In the genomic region with DNA sequence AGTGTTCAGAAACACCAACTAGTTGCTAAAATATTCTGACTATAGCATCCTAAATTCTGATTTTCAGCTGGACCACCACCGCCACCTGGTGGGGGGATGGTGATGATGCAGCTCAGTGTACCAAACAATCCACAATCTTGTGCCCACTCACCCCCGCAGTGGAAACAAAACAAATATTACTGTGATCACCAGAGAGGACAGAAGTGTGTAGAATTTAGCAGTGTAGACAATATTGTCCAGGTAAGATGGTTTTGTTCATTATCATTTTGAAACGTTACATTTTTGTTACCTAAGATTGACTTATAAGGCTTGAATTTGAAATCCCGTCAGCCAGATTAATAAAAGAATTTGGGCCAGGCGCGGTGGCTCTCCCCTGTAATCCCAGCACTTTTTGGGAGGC, we compare ENCODE assay signal across 8 cellular contexts. TPM values are rescaled to one million over a fixed set of nuclear protein-coding genes. Genes with fewer than 3 reads are reported as not detected.
DNase-seq lines count a peak whose midpoint lies in the region; ATAC-seq, FAIRE-seq and TF ChIP-seq lines count a peak whose summit lies in the region.

No MANE protein-coding gene starts in this region.

- intact Hi-C loops in mammary epithelial cell (cut with micrococcal nuclease): loop anchor here (1.0 kb wide), 3 partner anchors 237 to 721 kb away; no protein-coding TSS in a partner anchor
- intact Hi-C loops in kidney (cut with DNase I): loop anchor here (5.0 kb wide), 1 partner anchor 708 kb away; no protein-coding TSS in a partner anchor

- peaks cover 29% of the 10 kb centered on the region for H3K36me3 Mint-ChIP-seq in WTC11

- BruUV-seq in mammary epithelial cell (replicated peaks; lab: Mats Ljungman, UMichigan): no TSS peak

- POLR2A ChIA-PET in WTC11 (lab: Charles Lee): no interaction called here

- dilution Hi-C loops in mammary epithelial cell (cut with HindIII; ENCODE audit: low sequenced_read_pairs): no loop called here

- no peaks in the 10 kb centered on the region for H3K9me3 ChIP-seq in MG63
- no peaks in the 10 kb centered on the region for H3K9me3 ChIP-seq in mammary epithelial cell (replicated peaks; ENCODE audit: insufficient read depth, low read length)
- no peaks in the 10 kb centered on the region for H3K9me3 ChIP-seq in kidney (ENCODE audit: control insufficient read depth in 1 of 2, low read length in 2 of 2)

- no peak for FAIRE-seq in kidney (lab: Jason Lieb, UNC)

- WGBS in mammary epithelial cell (ENCODE audit: low coverage, missing lambda C conversion rate): 58% methylated on average over 6 of the region's 6 CpGs

- peaks cover 4% of the 10 kb centered on the region; the same call in 1 of the 2 replicates for H3K9me3 Mint-ChIP-seq in WTC11

- peak; percentile 92 for TF ChIP-seq CTCF in AG09319 (IDR thresholded peaks at IDR 0.05; ENCODE audit: low read depth, low read length)
- peak; percentile 92 for TF ChIP-seq CTCF in WTC11 (IDR thresholded peaks at IDR 0.05)
- TF ChIP-seq CTCF in mammary epithelial cell (conservative IDR thresholded peaks at IDR 0.05 in 1 of 2, IDR thresholded peaks at IDR 0.05 in 1 of 2; ENCODE audit: extremely low read depth in 1 of 2, insufficient read depth in 1 of 2, low read depth in 1 of 2, low read length in 2 of 2): peak; percentile 90 to 94
- peak; percentile 97 for TF ChIP-seq CTCF in kidney (IDR thresholded peaks at IDR 0.05; ENCODE audit: borderline replicate concordance, extremely low read depth, insufficient read depth)

- H3K27ac ChIP-seq in mammary epithelial cell (ENCODE audit: insufficient read depth, low read depth, low read length) (no peak overlapping the region), kidney (ENCODE audit: low read depth in 2 of 2, low read length in 2 of 2) (no peak overlapping the region)

- H3K4me1 ChIP-seq in mammary epithelial cell (ENCODE audit: insufficient read depth, low read length): no peaks in the 10 kb centered on the region
- H3K4me1 ChIP-seq in kidney (ENCODE audit: control insufficient read depth in 1 of 2, insufficient read depth in 1 of 2, low read depth in 1 of 2, low read length in 2 of 2): no peaks in the 10 kb centered on the region

- DNase-seq in AG09319 (ENCODE audit: extremely low read depth, low read depth) (no peak), MG63 (peak; percentile 28), WTC11 (ENCODE audit: low spot score) (peak; percentile 62), mammary epithelial cell (peak; percentile 16), kidney (no peak)
- DNase-seq in stimulated activated CD4-positive, alpha-beta T cell treated with anti-CD3 and anti-CD28 coated beads, Interleukin-2, amount 100 ng/mL, for 4 hours (ENCODE audit: low read depth): peak; percentile 57

- H3K4me3 Mint-ChIP-seq in WTC11: no peak overlapping the region

- H3K79me2 ChIP-seq in mammary epithelial cell (ENCODE audit: insufficient read depth, low read length): no peaks in the 10 kb centered on the region

- in situ Hi-C loops in mammary epithelial cell (cut with MboI; ENCODE audit: low sequenced_read_pairs in 2 of 2): loop anchor here (10.0 to 25.0 kb wide), 2 partner anchors 705 to 723 kb away; no protein-coding TSS in a partner anchor

- peak; percentile 73 for ATAC-seq in GM18867 (IDR thresholded peaks at IDR 0.05; ENCODE audit: unreplicated experiment)
- ATAC-seq in WTC11: peak; percentile 58; the same call in 1 of the 2 replicates
- no peak for ATAC-seq in GM19395 (IDR thresholded peaks at IDR 0.05; ENCODE audit: unreplicated experiment)

- H3K4me2 ChIP-seq in mammary epithelial cell (ENCODE audit: insufficient read depth, low read depth, low read length): no peak overlapping the region

- no peak overlapping the region; the same call in 1 of the 2 replicates for H3K27ac Mint-ChIP-seq in WTC11

- H3K4me3 ChIP-seq in MG63: no peak overlapping the region
- H3K4me3 ChIP-seq in mammary epithelial cell (replicated peaks in 1 of 3; ENCODE audit: insufficient read depth in 1 of 3, low read depth in 2 of 3, low read length in 3 of 3): no peak overlapping the region
- no peak overlapping the region for H3K4me3 ChIP-seq in kidney (ENCODE audit: low read length in 2 of 2)

- H2AFZ ChIP-seq in mammary epithelial cell (ENCODE audit: low read depth, low read length): no peak overlapping the region

- no peaks in the 10 kb centered on the region for H3K27me3 Mint-ChIP-seq in WTC11 (ENCODE audit: low read depth)

- no peaks in the 10 kb centered on the region for H3K4me1 Mint-ChIP-seq in WTC11

- CTCF ChIA-PET in WTC11 (lab: Charles Lee): interaction anchor here (0.7 to 2.6 kb wide), 26 partner anchors 9 to 721 kb away, joined by 3 to 32 read pairs (median 4); a partner anchor contains a TSS
- CTCF ChIA-PET in mammary epithelial cell (lab: Charles Lee; ENCODE audit: low non-redundant PET): interaction anchor here (0.8 to 1.0 kb wide), 2 partner anchors 95 to 706 kb away, joined by 5 read pairs; no protein-coding TSS in a partner anchor

- no peaks in the 10 kb centered on the region for H4K20me1 ChIP-seq in mammary epithelial cell (ENCODE audit: insufficient read depth, low read length)

- H3K27me3 ChIP-seq in MG63 (no peaks in the 10 kb centered on the region), mammary epithelial cell (ENCODE audit: insufficient read depth, low read length) (no peaks in the 10 kb centered on the region)

- H3K9ac ChIP-seq in mammary epithelial cell (ENCODE audit: insufficient read depth, low read length) (no peak overlapping the region), kidney (ENCODE audit: low read length in 2 of 2) (no peak overlapping the region)

- H3K36me3 ChIP-seq in MG63 (peaks cover 11% of the 10 kb centered on the region), mammary epithelial cell (ENCODE audit: insufficient read depth, low read length) (peaks cover 3% of the 10 kb centered on the region), kidney (ENCODE audit: control insufficient read depth in 1 of 2, insufficient read depth in 2 of 2, low read length in 2 of 2) (no peaks in the 10 kb centered on the region)

TF ChIP-seq in WTC11, 78 proteins besides CTCF, POLR2A, EP300 and RAD21 (continues in another document):
- TF ChIP-seq FOXK1 (CRISPR knock-in tag; IDR thresholded peaks at IDR 0.05) (no peak), NR2C2 (CRISPR knock-in tag; IDR thresholded peaks at IDR 0.05) (no peak), NFATC4 (CRISPR knock-in tag; IDR thresholded peaks at IDR 0.05) (no peak), ZNF121 (CRISPR knock-in tag; IDR thresholded peaks at IDR 0.05) (no peak), RELA (CRISPR knock-in tag; IDR thresholded peaks at IDR 0.05; ENCODE audit: borderline replicate concordance) (no peak), ETV6 (CRISPR knock-in tag; IDR thresholded peaks at IDR 0.05) (no peak), ZNF317 (CRISPR knock-in tag; IDR thresholded peaks at IDR 0.05; ENCODE audit: borderline replicate concordance, low read depth) (no peak), MYBL2 (CRISPR knock-in tag; IDR thresholded peaks at IDR 0.05) (no peak), NR1H2 (CRISPR knock-in tag; IDR thresholded peaks at IDR 0.05) (no peak), EMX1 (CRISPR knock-in tag; IDR thresholded peaks at IDR 0.05) (no peak), TEAD4 (CRISPR knock-in tag; IDR thresholded peaks at IDR 0.05) (no peak), GABPB1 (CRISPR knock-in tag; IDR thresholded peaks at IDR 0.05) (no peak)
- TF ChIP-seq, protein P1, sequence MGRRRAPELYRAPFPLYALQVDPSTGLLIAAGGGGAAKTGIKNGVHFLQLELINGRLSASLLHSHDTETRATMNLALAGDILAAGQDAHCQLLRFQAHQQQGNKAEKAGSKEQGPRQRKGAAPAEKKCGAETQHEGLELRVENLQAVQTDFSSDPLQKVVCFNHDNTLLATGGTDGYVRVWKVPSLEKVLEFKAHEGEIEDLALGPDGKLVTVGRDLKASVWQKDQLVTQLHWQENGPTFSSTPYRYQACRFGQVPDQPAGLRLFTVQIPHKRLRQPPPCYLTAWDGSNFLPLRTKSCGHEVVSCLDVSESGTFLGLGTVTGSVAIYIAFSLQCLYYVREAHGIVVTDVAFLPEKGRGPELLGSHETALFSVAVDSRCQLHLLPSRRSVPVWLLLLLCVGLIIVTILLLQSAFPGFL (CRISPR knock-in tag; IDR thresholded peaks at IDR 0.05; ENCODE audit: borderline replicate concordance): no peak
- TF ChIP-seq, protein P2, sequence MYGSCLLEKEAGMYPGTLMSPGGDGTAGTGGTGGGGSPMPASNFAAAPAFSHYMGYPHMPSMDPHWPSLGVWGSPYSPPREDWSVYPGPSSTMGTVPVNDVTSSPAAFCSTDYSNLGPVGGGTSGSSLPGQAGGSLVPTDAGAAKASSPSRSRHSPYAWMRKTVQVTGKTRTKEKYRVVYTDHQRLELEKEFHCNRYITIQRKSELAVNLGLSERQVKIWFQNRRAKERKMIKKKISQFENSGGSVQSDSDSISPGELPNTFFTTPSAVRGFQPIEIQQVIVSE (CRISPR knock-in tag; IDR thresholded peaks at IDR 0.05; ENCODE audit: borderline replicate concordance): no peak
- TF ChIP-seq, protein P3, sequence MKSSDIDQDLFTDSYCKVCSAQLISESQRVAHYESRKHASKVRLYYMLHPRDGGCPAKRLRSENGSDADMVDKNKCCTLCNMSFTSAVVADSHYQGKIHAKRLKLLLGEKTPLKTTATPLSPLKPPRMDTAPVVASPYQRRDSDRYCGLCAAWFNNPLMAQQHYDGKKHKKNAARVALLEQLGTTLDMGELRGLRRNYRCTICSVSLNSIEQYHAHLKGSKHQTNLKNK (CRISPR knock-in tag; IDR thresholded peaks at IDR 0.05): no peak
- TF ChIP-seq, protein P4, sequence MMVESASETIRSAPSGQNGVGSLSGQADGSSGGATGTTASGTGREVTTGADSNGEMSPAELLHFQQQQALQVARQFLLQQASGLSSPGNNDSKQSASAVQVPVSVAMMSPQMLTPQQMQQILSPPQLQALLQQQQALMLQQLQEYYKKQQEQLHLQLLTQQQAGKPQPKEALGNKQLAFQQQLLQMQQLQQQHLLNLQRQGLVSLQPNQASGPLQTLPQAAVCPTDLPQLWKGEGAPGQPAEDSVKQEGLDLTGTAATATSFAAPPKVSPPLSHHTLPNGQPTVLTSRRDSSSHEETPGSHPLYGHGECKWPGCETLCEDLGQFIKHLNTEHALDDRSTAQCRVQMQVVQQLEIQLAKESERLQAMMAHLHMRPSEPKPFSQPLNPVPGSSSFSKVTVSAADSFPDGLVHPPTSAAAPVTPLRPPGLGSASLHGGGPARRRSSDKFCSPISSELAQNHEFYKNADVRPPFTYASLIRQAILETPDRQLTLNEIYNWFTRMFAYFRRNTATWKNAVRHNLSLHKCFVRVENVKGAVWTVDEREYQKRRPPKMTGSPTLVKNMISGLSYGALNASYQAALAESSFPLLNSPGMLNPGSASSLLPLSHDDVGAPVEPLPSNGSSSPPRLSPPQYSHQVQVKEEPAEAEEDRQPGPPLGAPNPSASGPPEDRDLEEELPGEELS (CRISPR knock-in tag; IDR thresholded peaks at IDR 0.05): no peak

RNA-seq across cellular contexts. Expression of a gene that starts 31.7 kb away (rescaled TPM):
- 46.3 and 63.0 TPM in 2 replicates for total RNA-seq in MG63 (2014; rRNA removed; shearing (Covaris generic); ENCODE audit: low replicate concordance)
- total RNA-seq in WTC11 (2021): 64.3 to 73.9 TPM (median 68.1 TPM) in 3 replicates
- 10 to 100 TPM; 72.2 to 72.9 TPM for total RNA-seq in mammary epithelial cell
- polyA plus RNA-seq in mammary epithelial cell: 34.0 TPM
- polyA minus RNA-seq in mammary epithelial cell: 29.6 TPM
- 96.8 TPM for total RNA-seq in kidney
- 33.0 TPM for polyA plus RNA-seq in kidney (ENCODE audit: insufficient read depth, low read depth, low replicate concordance)

Comparison
In these comparisons a context has a peak if more than half of its experiments do, and no peak if none do; other contexts are left out.
1. DNase-seq: peak in MG63 (single experiment), WTC11 (single experiment), mammary epithelial cell (single experiment) and stimulated activated CD4-positive, alpha-beta T cell treated with anti-CD3 and anti-CD28 coated beads, Interleukin-2, amount 100 ng/mL, for 4 hours (single experiment); none in AG09319 (single experiment) and kidney (single experiment).
2. Peak in every context shown above with its lines, with median percentiles within 50 percentile points of each other: CTCF ChIP-seq.